20 cellular contexts compared by ENCODE assay signal in the genomic region with DNA sequence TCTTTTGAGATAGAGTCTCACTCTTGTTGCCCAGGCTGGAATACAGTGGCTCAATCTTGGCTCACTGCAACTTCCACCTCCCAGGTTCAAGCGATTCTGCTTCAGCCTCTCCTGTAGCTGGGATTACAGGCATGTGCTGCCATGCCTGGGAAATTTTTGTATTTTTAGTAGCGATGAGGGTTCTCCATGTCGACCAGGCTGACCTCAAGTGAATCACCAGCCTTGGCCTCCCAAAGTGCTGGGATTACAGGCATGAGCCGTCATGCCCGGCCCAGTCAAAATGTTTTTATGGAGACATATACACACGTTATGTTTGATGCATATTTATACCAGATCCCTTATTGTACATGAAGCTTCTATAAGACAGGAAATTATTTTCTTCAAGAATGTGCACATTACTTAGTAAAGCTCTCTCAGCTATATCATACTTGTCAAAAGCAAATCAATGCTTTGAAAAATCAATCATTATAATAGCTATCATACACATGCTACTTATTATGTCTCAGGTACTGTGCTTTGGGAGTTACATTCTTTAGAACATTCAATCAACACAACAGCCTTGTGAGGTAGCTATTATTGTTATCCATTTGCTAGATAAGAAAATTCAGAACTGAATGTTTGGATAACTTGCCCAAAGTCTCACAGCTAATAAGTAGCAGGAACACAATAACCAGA.
"Had no signal": no experiment of that assay in that cellular context is flagged by ENCODE, and none has a peak within 500 bp of the region (broad histone marks: within the 10 kb centered on the region; RNA-seq: fewer than 3 reads in every experiment).

No MANE protein-coding gene starts in this region.

- H3K27me3 Mint-ChIP-seq: activated CD4-positive, alpha-beta T cell treated with anti-CD3 and anti-CD28 coated beads, Interleukin-2, amount 10 ng/mL, durations not matched to agents 7 days and 5 days; activated naive CD4-positive, alpha-beta T cell treated with anti-CD3 and anti-CD28 coated beads, Interleukin-2, amount 50 U/mL, for 24 hours had no signal

- DNase-seq: activated CD4-positive, alpha-beta T cell treated with anti-CD3 and anti-CD28 coated beads, Interleukin-2, amount 10 ng/mL, durations not matched to agents 7 days and 5 days; activated CD8-positive, alpha-beta memory T cell treated with anti-CD3 and anti-CD28 coated beads, Interleukin-2, amount 50 U/mL, for 4 hours; activated gamma-delta T cell; activated T-cell treated with anti-CD3 and anti-CD28 coated beads, Interleukin-2, amount 50 U/mL, for 72 hours; effector CD4-positive, alpha-beta T cell; esophagus squamous epithelium; hippocampal formation; islet precursor cell; lower lobe of right lung; nucleus accumbens; posterior cingulate gyrus; retina; stimulated activated CD4-positive, alpha-beta T cell treated with anti-CD3 and anti-CD28 coated beads, Interleukin-12 subunit alpha, Interleukin-12 subunit beta, amount 100 ng/mL, for 4 hours; stimulated activated CD4-positive, alpha-beta T cell treated with anti-CD3 and anti-CD28 coated beads, Interleukin-1b, Interleukin-23, amount 100 ng/mL, for 48 hours; stimulated activated naive CD4-positive, alpha-beta T cell treated with Interleukin-2 at 50 U/mL for 16 hours; T1000; tibial artery had no signal

- H3K36me3 Mint-ChIP-seq: activated naive CD4-positive, alpha-beta T cell treated with anti-CD3 and anti-CD28 coated beads, Interleukin-2, amount 50 U/mL, for 24 hours; mesothelial cell of epicardium had no signal

- H3K4me3 ChIP-seq: esophagus squamous epithelium, lower lobe of right lung, tibial artery had no signal

- H3K4me3 Mint-ChIP-seq: activated CD4-positive, alpha-beta T cell treated with anti-CD3 and anti-CD28 coated beads, Interleukin-2, amount 10 ng/mL, durations not matched to agents 7 days and 5 days; activated naive CD4-positive, alpha-beta T cell treated with anti-CD3 and anti-CD28 coated beads, Interleukin-2, amount 50 U/mL, for 24 hours; activated T-cell treated with anti-CD3 and anti-CD28 coated beads, Interleukin-2, amount 50 U/mL, for 72 hours; mesothelial cell of epicardium; nephron had no signal

- H3K27ac Mint-ChIP-seq: activated CD4-positive, alpha-beta T cell treated with anti-CD3 and anti-CD28 coated beads, Interleukin-2, amount 10 ng/mL, durations not matched to agents 7 days and 5 days; activated naive CD4-positive, alpha-beta T cell treated with anti-CD3 and anti-CD28 coated beads, Interleukin-2, amount 50 U/mL, for 24 hours; activated T-cell treated with anti-CD3 and anti-CD28 coated beads, Interleukin-2, amount 50 U/mL, for 72 hours; mesothelial cell of epicardium; nephron had no signal

- H3K9me3 Mint-ChIP-seq: activated naive CD4-positive, alpha-beta T cell treated with anti-CD3 and anti-CD28 coated beads, Interleukin-2, amount 50 U/mL, for 24 hours; mesothelial cell of epicardium; nephron had no signal

- H3K4me1 Mint-ChIP-seq: activated CD4-positive, alpha-beta T cell treated with anti-CD3 and anti-CD28 coated beads, Interleukin-2, amount 10 ng/mL, durations not matched to agents 7 days and 5 days; activated naive CD4-positive, alpha-beta T cell treated with anti-CD3 and anti-CD28 coated beads, Interleukin-2, amount 50 U/mL, for 24 hours; mesothelial cell of epicardium; nephron had no signal
